ENCODE assay signal across 8 cellular contexts in the genomic region with DNA sequence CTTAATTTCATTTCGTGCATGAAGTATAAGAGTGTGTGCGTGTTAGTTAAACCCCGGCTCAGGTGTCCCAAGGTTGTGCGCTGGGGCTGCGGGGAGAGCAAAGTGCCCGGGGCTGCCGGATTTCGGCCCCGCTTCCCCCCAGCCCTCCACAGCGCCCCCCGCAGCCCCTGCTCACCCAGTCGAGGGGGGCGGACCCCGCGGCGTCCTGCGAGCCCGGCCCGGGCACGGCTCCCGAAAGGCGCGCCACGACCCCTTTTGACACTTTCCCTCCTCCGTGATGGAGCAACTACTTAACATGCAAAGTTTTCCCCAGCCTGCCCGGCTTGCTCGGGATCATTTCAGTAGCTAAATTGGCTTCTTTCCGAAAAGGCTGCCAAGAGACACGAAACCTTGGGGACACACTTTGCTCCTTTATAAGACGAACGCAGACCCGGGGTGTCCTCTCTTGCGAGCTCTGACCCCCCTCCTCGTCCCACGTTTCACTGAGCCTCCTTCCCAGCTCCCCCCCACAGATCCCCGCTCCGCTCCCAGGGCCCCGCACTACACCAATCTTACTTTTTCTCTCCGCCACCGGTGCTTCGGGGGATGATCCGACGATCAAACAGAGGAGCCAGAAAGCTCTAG. TPM values are rescaled to one million over a fixed set of nuclear protein-coding genes. Genes with fewer than 3 reads are reported as not detected.
DNase-seq lines count a peak whose midpoint lies in the region; ATAC-seq and TF ChIP-seq lines count a peak whose summit lies in the region.

No MANE protein-coding gene starts in this region.

- peak; percentile 10 for ATAC-seq in Right ventricle myocardium superior (ENCODE audit: poor library complexity)
- ATAC-seq in GM21723 (IDR thresholded peaks at IDR 0.05; ENCODE audit: unreplicated experiment): no peak
- no peak for ATAC-seq in GM21576 (IDR thresholded peaks at IDR 0.05; ENCODE audit: unreplicated experiment)

- CTCF ChIA-PET in HEK293 (lab: Yijun Ruan, JAX): interaction anchor here (0.6 to 7.0 kb wide), 6 partner anchors 15 to 774 kb away, joined by 3 to 42 read pairs (median 4); no protein-coding TSS in a partner anchor

- intact Hi-C loops in activated T-helper 1 cell treated with anti-CD3 and anti-CD28 coated beads, Interleukin-12 subunit alpha, Interleukin-12 subunit beta, Interleukin-2, Interleukin-4 antibody, amounts not matched to agents 30 ng/mL and 10 ng/mL and 1 ng/mL, durations not matched to agents 14 hours and 24 hours and 36 hours (cut with micrococcal nuclease): loop anchor here (1.0 to 10.0 kb wide), 5 partner anchors 16 to 493 kb away; no protein-coding TSS in a partner anchor
- intact Hi-C loops in Right ventricle myocardium superior (cut with DNase I): no loop called here

- H3K9me3 Mint-ChIP-seq in activated T-helper 1 cell treated with anti-CD3 and anti-CD28 coated beads, Interleukin-12 subunit alpha, Interleukin-12 subunit beta, Interleukin-2, Interleukin-4 antibody, amounts not matched to agents 30 ng/mL and 10 ng/mL and 1 ng/mL, durations not matched to agents 14 hours and 24 hours and 36 hours: no peaks in the 10 kb centered on the region

- no peaks in the 10 kb centered on the region for H3K9me3 ChIP-seq in HEK293 (ENCODE audit: control insufficient read depth, insufficient read depth, low read depth, low read length)

- H3K4me3 ChIP-seq in HEK293 (ENCODE audit: low read depth, low read length): peak overlapping the region; percentile 51

- peaks cover 29% of the 10 kb centered on the region for H3K27me3 Mint-ChIP-seq in activated T-helper 1 cell treated with anti-CD3 and anti-CD28 coated beads, Interleukin-12 subunit alpha, Interleukin-12 subunit beta, Interleukin-2, Interleukin-4 antibody, amounts not matched to agents 30 ng/mL and 10 ng/mL and 1 ng/mL, durations not matched to agents 14 hours and 24 hours and 36 hours (ENCODE audit: insufficient read depth)

- H3K36me3 ChIP-seq in HEK293 (ENCODE audit: control insufficient read depth in 2 of 2, insufficient read depth in 1 of 2, low read length in 2 of 2): peaks cover 0 to 4% of the 10 kb centered on the region in 2 experiments; a peak in 1 of 3 replicates

- peak overlapping the region; percentile 85 for H3K4me3 Mint-ChIP-seq in activated T-helper 1 cell treated with anti-CD3 and anti-CD28 coated beads, Interleukin-12 subunit alpha, Interleukin-12 subunit beta, Interleukin-2, Interleukin-4 antibody, amounts not matched to agents 30 ng/mL and 10 ng/mL and 1 ng/mL, durations not matched to agents 14 hours and 24 hours and 36 hours

- TF ChIP-seq CTCF in HEK293 (tag by site-specific recombination; IDR thresholded peaks at IDR 0.05): peak; percentile 77

- peaks cover 20% of the 10 kb centered on the region for H3K4me1 ChIP-seq in HEK293 (ENCODE audit: control insufficient read depth, insufficient read depth, low read length)

- H3K4me1 Mint-ChIP-seq in activated T-helper 1 cell treated with anti-CD3 and anti-CD28 coated beads, Interleukin-12 subunit alpha, Interleukin-12 subunit beta, Interleukin-2, Interleukin-4 antibody, amounts not matched to agents 30 ng/mL and 10 ng/mL and 1 ng/mL, durations not matched to agents 14 hours and 24 hours and 36 hours (ENCODE audit: low read depth): peaks cover 30% of the 10 kb centered on the region

- DNase-seq in AG20443 (ENCODE audit: low spot score) (peak; percentile 21), Right ventricle myocardium superior (peak; percentile 63), pons (ENCODE audit: low spot score) (peak; percentile 19), SKM-1 (lab: John Stamatoyannopoulos, UW; ENCODE audit: unreplicated experiment) (no peak)
- peak; percentile 8 for DNase-seq in activated T-helper 1 cell treated with anti-CD3 and anti-CD28 coated beads, Interleukin-12 subunit alpha, Interleukin-12 subunit beta, Interleukin-2, Interleukin-4 antibody, amounts not matched to agents 30 ng/mL and 10 ng/mL and 1 ng/mL, durations not matched to agents 14 hours and 24 hours and 36 hours (ENCODE audit: low spot score)

- H3K36me3 Mint-ChIP-seq in activated T-helper 1 cell treated with anti-CD3 and anti-CD28 coated beads, Interleukin-12 subunit alpha, Interleukin-12 subunit beta, Interleukin-2, Interleukin-4 antibody, amounts not matched to agents 30 ng/mL and 10 ng/mL and 1 ng/mL, durations not matched to agents 14 hours and 24 hours and 36 hours (ENCODE audit: low read depth): peaks cover 7% of the 10 kb centered on the region

- H3K27ac Mint-ChIP-seq in activated T-helper 1 cell treated with anti-CD3 and anti-CD28 coated beads, Interleukin-12 subunit alpha, Interleukin-12 subunit beta, Interleukin-2, Interleukin-4 antibody, amounts not matched to agents 30 ng/mL and 10 ng/mL and 1 ng/mL, durations not matched to agents 14 hours and 24 hours and 36 hours: peak overlapping the region; percentile 72

- POLR2A ChIA-PET in HEK293 (lab: Yijun Ruan, JAX): interaction anchor here (1.1 to 2.9 kb wide), 3 partner anchors 25 to 252 kb away, joined by 3 to 13 read pairs (median 9); partner anchors contain the start of gene KPNA2

- peak overlapping the region; percentile 71; the same call in 1 of the 2 replicates for H3K27ac ChIP-seq in HEK293 (ENCODE audit: extremely low read depth, low read depth, low read length)

TF ChIP-seq in HEK293, 187 proteins besides CTCF, POLR2A, EP300 and RAD21 (continues in another document):
- TF ChIP-seq ZNF701 (tag by site-specific recombination; IDR thresholded peaks at IDR 0.05) (no peak), ZSCAN4 (tag by site-specific recombination; IDR thresholded peaks at IDR 0.05) (peak; percentile 3; the same call in 1 of the 2 replicates), GFI1B (tag by site-specific recombination; IDR thresholded peaks at IDR 0.05) (no peak)
- TF ChIP-seq, protein P1, sequence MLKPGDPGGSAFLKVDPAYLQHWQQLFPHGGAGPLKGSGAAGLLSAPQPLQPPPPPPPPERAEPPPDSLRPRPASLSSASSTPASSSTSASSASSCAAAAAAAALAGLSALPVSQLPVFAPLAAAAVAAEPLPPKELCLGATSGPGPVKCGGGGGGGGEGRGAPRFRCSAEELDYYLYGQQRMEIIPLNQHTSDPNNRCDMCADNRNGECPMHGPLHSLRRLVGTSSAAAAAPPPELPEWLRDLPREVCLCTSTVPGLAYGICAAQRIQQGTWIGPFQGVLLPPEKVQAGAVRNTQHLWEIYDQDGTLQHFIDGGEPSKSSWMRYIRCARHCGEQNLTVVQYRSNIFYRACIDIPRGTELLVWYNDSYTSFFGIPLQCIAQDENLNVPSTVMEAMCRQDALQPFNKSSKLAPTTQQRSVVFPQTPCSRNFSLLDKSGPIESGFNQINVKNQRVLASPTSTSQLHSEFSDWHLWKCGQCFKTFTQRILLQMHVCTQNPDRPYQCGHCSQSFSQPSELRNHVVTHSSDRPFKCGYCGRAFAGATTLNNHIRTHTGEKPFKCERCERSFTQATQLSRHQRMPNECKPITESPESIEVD (tag by site-specific recombination; IDR thresholded peaks at IDR 0.05): no peak
- TF ChIP-seq, protein P2, sequence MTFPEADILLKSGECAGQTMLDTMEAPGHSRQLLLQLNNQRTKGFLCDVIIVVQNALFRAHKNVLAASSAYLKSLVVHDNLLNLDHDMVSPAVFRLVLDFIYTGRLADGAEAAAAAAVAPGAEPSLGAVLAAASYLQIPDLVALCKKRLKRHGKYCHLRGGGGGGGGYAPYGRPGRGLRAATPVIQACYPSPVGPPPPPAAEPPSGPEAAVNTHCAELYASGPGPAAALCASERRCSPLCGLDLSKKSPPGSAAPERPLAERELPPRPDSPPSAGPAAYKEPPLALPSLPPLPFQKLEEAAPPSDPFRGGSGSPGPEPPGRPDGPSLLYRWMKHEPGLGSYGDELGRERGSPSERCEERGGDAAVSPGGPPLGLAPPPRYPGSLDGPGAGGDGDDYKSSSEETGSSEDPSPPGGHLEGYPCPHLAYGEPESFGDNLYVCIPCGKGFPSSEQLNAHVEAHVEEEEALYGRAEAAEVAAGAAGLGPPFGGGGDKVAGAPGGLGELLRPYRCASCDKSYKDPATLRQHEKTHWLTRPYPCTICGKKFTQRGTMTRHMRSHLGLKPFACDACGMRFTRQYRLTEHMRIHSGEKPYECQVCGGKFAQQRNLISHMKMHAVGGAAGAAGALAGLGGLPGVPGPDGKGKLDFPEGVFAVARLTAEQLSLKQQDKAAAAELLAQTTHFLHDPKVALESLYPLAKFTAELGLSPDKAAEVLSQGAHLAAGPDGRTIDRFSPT (tag by site-specific recombination; IDR thresholded peaks at IDR 0.05): no peak

RNA-seq across cellular contexts. Expression of gene C17orf58, which starts 0.6 kb away (rescaled TPM):
- total RNA-seq in activated T-helper 1 cell treated with anti-CD3 and anti-CD28 coated beads, Interleukin-12 subunit alpha, Interleukin-12 subunit beta, Interleukin-2, Interleukin-4 antibody, amounts not matched to agents 30 ng/mL and 10 ng/mL and 1 ng/mL, durations not matched to agents 14 hours and 24 hours and 36 hours: 23.7 and 24.9 TPM in 2 replicates
- total RNA-seq in Right ventricle myocardium superior: 7.9 TPM

RNA-seq across cellular contexts. Expression of gene KPNA2, which starts 39.9 kb away (rescaled TPM):
- 205 and 224 TPM in 2 replicates for total RNA-seq in activated T-helper 1 cell treated with anti-CD3 and anti-CD28 coated beads, Interleukin-12 subunit alpha, Interleukin-12 subunit beta, Interleukin-2, Interleukin-4 antibody, amounts not matched to agents 30 ng/mL and 10 ng/mL and 1 ng/mL, durations not matched to agents 14 hours and 24 hours and 36 hours
- total RNA-seq in Right ventricle myocardium superior: 19.7 TPM
